ENCODE assay signal across 21 cellular contexts in the genomic region with DNA sequence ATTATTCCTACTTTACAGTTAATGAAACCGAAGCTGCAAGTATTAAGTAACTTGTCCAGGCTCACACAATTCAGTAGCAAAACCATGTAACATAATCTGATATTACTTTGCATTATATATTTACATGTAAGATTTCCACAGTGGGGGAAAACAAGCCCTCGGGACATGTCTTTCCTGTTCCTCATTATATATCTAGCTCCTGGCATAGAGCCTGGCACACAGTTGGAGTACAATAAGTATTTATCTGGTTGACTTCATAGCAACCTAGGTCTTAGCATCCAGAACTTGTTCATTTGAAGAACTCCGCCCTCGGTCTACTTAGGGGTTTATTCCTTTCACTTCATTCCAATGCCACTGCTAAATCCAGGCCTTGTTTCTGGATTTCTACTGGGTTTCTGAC. TPM values are rescaled to one million over a fixed set of nuclear protein-coding genes. Genes with fewer than 3 reads are reported as not detected.
"Had no signal": no experiment of that assay in that cellular context is flagged by ENCODE, and none has a peak within 500 bp of the region (broad histone marks: within the 10 kb centered on the region; RNA-seq: fewer than 3 reads in every experiment).

No MANE protein-coding gene starts in this region.

- DNase-seq: activated CD4-positive, alpha-beta T cell treated with anti-CD3 and anti-CD28 coated beads, Interleukin-2, amount 10 ng/mL, durations not matched to agents 24 days and 14 days; activated CD8-positive, alpha-beta T cell treated with anti-CD3 and anti-CD28 coated beads for 36 hours; activated naive CD4-positive, alpha-beta T cell treated with anti-CD3 and anti-CD28 coated beads for 36 hours; activated naive CD8-positive, alpha-beta T cell treated with anti-CD3 and anti-CD28 coated beads, Interleukin-2, amount 50 U/mL, for 24 hours; activated T-cell treated with anti-CD3 and anti-CD28 coated beads, Interleukin-2, amount 50 U/mL, for 1 hour; cerebellar nuclear complex; cortex of kidney; erythroblast; foreskin melanocyte; islet precursor cell; lower lobe of right lung; retina; stimulated activated CD4-positive, alpha-beta T cell treated with anti-CD3 and anti-CD28 coated beads, Interleukin-12 subunit alpha, Interleukin-12 subunit beta, amount 100 ng/mL, for 4 hours; stimulated activated CD4-positive, alpha-beta T cell treated with anti-CD3 and anti-CD28 coated beads, Interleukin-1b, Interleukin-23, amount 100 ng/mL, for 48 hours; stimulated activated naive CD8-positive, alpha-beta T cell treated with anti-CD3 and anti-CD28 coated beads, Interleukin-15, Interleukin-2, amounts not matched to agents 100 U/mL and 50 U/mL, for 24 hours; substantia nigra; T-helper 9 cell had no signal

- H3K9me3 ChIP-seq: breast epithelium, lower lobe of right lung, tibial nerve had no signal

- H3K4me1 ChIP-seq: breast epithelium had no signal

- H3K4me3 ChIP-seq: breast epithelium, lower lobe of right lung, tibial nerve had no signal

- H3K27ac ChIP-seq: breast epithelium, lower lobe of right lung, tibial nerve had no signal

- H3K36me3 ChIP-seq: breast epithelium, lower lobe of right lung had no signal

- H3K27me3 ChIP-seq: breast epithelium, tibial nerve had no signal

- ATAC-seq: activated CD8-positive, alpha-beta T cell treated with anti-CD3 and anti-CD28 coated beads for 36 hours; activated naive CD8-positive, alpha-beta T cell treated with anti-CD3 and anti-CD28 coated beads, Interleukin-2, amount 50 U/mL, for 24 hours; lower lobe of right lung; naive thymus-derived CD8-positive, alpha-beta T cell; stimulated activated naive CD8-positive, alpha-beta T cell treated with anti-CD3 and anti-CD28 coated beads, Interleukin-15, Interleukin-2, amounts not matched to agents 100 U/mL and 50 U/mL, for 24 hours had no signal

RNA-seq across cellular contexts. Expression of gene PDE11A, which starts 38.1 kb away (rescaled TPM):
- total RNA-seq: activated CD4-positive, alpha-beta T cell treated with anti-CD3 and anti-CD28 coated beads, Interleukin-2, amount 10 ng/mL, durations not matched to agents 24 days and 14 days; activated CD8-positive, alpha-beta T cell treated with anti-CD3 and anti-CD28 coated beads for 36 hours; activated naive CD4-positive, alpha-beta T cell treated with anti-CD3 and anti-CD28 coated beads for 36 hours; activated T-helper 2 cell treated with anti-CD3 and anti-CD28 coated beads, Interferon-gamma antibody, Interleukin-2, Interleukin-4, amounts not matched to agents 10 μg/mL and 5 μg/mL and 100 μg/mL, durations not matched to agents 14 hours and 24 hours and 36 hours; naive thymus-derived CD8-positive, alpha-beta T cell had no signal
- polyA plus RNA-seq: naive thymus-derived CD8-positive, alpha-beta T cell had no signal
